Comparison of ENCODE assay signal across 16 cellular contexts in the genomic region with DNA sequence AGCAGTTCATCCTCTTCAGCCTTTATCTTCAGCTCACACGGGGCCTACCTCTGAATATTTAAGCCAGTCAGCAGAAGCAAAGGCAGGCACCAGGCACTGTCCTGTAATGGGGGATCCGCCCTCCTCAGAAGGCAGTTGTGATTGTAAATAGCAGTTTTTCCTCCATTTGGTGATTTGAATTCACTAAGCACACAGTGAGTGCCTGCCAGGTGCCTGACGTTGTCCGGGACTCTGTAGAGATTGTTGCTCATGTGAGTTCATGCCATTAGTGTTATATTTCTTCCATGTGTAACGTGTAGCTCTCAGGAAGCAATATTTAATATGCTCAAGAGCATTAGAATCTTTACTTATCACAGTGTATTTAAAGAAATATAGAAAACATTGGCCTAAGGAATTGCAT.
"Had no signal": no experiment of that assay in that cellular context is flagged by ENCODE, and none has a peak within 500 bp of the region (broad histone marks: within the 10 kb centered on the region; RNA-seq: fewer than 3 reads in every experiment).

No MANE protein-coding gene starts in this region.

- H3K36me3 Mint-ChIP-seq: activated CD8-positive, alpha-beta memory T cell treated with anti-CD3 and anti-CD28 coated beads, Interleukin-2, amount 10 ng/mL, durations not matched to agents 7 days and 5 days had no signal

- ATAC-seq: activated CD8-positive, alpha-beta memory T cell treated with anti-CD3 and anti-CD28 coated beads, Interleukin-2, amount 10 ng/mL, durations not matched to agents 7 days and 5 days; activated T-cell treated with anti-CD3 and anti-CD28 coated beads, Interleukin-2, amount 50 U/mL, for 4 hours; left cardiac atrium; psoas muscle; upper lobe of right lung had no signal

- H3K4me3 Mint-ChIP-seq: activated CD8-positive, alpha-beta memory T cell treated with anti-CD3 and anti-CD28 coated beads, Interleukin-2, amount 10 ng/mL, durations not matched to agents 7 days and 5 days; activated naive CD8-positive, alpha-beta T cell treated with anti-CD3 and anti-CD28 coated beads for 36 hours; activated T-cell treated with anti-CD3 and anti-CD28 coated beads, Interleukin-2, amount 50 U/mL, for 4 hours; nephron had no signal

- H3K9me3 Mint-ChIP-seq: activated naive CD8-positive, alpha-beta T cell treated with anti-CD3 and anti-CD28 coated beads for 36 hours; activated T-cell treated with anti-CD3 and anti-CD28 coated beads, Interleukin-2, amount 50 U/mL, for 4 hours; nephron had no signal

- H3K27ac Mint-ChIP-seq: activated CD8-positive, alpha-beta memory T cell treated with anti-CD3 and anti-CD28 coated beads, Interleukin-2, amount 10 ng/mL, durations not matched to agents 7 days and 5 days; activated naive CD8-positive, alpha-beta T cell treated with anti-CD3 and anti-CD28 coated beads for 36 hours had no signal

- H3K4me3 ChIP-seq: breast epithelium, dorsolateral prefrontal cortex, esophagus squamous epithelium, psoas muscle, sigmoid colon, upper lobe of right lung had no signal

- H3K4me1 Mint-ChIP-seq: activated CD8-positive, alpha-beta memory T cell treated with anti-CD3 and anti-CD28 coated beads, Interleukin-2, amount 10 ng/mL, durations not matched to agents 7 days and 5 days had no signal

- H3K4me1 ChIP-seq: breast epithelium had no signal

- H3K27me3 Mint-ChIP-seq: activated CD8-positive, alpha-beta memory T cell treated with anti-CD3 and anti-CD28 coated beads, Interleukin-2, amount 10 ng/mL, durations not matched to agents 7 days and 5 days; activated naive CD8-positive, alpha-beta T cell treated with anti-CD3 and anti-CD28 coated beads for 36 hours had no signal

- H3K36me3 ChIP-seq: breast epithelium had no signal

- H3K9me3 ChIP-seq: breast epithelium, esophagus squamous epithelium, psoas muscle, sigmoid colon, upper lobe of right lung had no signal

- DNase-seq: activated CD4-positive, CD25-positive, alpha-beta regulatory T cell; activated CD8-positive, alpha-beta memory T cell treated with anti-CD3 and anti-CD28 coated beads, Interleukin-2, amount 10 ng/mL, durations not matched to agents 7 days and 5 days; activated gamma-delta T cell treated with Interleukin-2 at 50 U/mL for 16 hours; activated naive CD8-positive, alpha-beta T cell treated with anti-CD3 and anti-CD28 coated beads for 36 hours; activated T-cell treated with anti-CD3 and anti-CD28 coated beads, Interleukin-2, amount 50 U/mL, for 4 hours; esophagus squamous epithelium; glutamatergic neuron; left cardiac atrium; psoas muscle; sigmoid colon; stimulated activated CD4-positive, alpha-beta T cell treated with anti-CD3 and anti-CD28 coated beads, Interleukin-12 subunit alpha, Interleukin-12 subunit beta, amount 100 ng/mL, for 4 hours; stimulated activated naive CD4-positive, alpha-beta T cell; upper lobe of right lung had no signal

- H3K27ac ChIP-seq: esophagus squamous epithelium, upper lobe of right lung had no signal

- H3K27me3 ChIP-seq: breast epithelium, dorsolateral prefrontal cortex, esophagus squamous epithelium, sigmoid colon, upper lobe of right lung had no signal
